ENCODE assay signal across 8 cellular contexts in genomic region chr15:56917652-56918045, GRCh38. TPM values are rescaled to one million over a fixed set of nuclear protein-coding genes. Genes with fewer than 3 reads are reported as not detected.
DNase-seq lines count a peak whose midpoint lies in the region; ATAC-seq and TF ChIP-seq lines count a peak whose summit lies in the region.

No MANE protein-coding gene starts in this region.

- no peaks in the 10 kb centered on the region for H3K9me3 ChIP-seq in Peyer's patch

- POLR2A ChIA-PET in naive thymus-derived CD8-positive, alpha-beta T cell (lab: Charles Lee) = interaction anchor here (1.0 to 3.0 kb wide), 10 partner anchors 9 to 673 kb away, joined by 3 to 44 read pairs (median 6); no protein-coding TSS in a partner anchor

- peak overlapping the region; percentile 61 to 95 (median 82) for H3K27ac Mint-ChIP-seq in naive thymus-derived CD8-positive, alpha-beta T cell

- TF ChIP-seq CTCF in Peyer's patch (IDR thresholded peaks at IDR 0.05) (no peak), epithelial cell of esophagus (IDR thresholded peaks at IDR 0.05; ENCODE audit: insufficient read depth, low read depth, low read length, missing control alignments) (no peak)

- DNase-seq in DMS79 treated with DMSO at 0.1 percent for 48 hours (lab: John Stamatoyannopoulos, UW) = peak; percentile 25
- no peak for DNase-seq in DMS79 (lab: John Stamatoyannopoulos, UW)
- peak in 1 of 3 donors; percentile 18 for DNase-seq in Peyer's patch
- no peak for DNase-seq in epithelial cell of esophagus (ENCODE audit: low read depth)
- peak in 2 of 10 donors; percentile 6 to 35 for DNase-seq in naive thymus-derived CD8-positive, alpha-beta T cell
- DNase-seq in stimulated activated CD4-positive, alpha-beta T cell treated with anti-CD3 and anti-CD28 coated beads, Interleukin-12 subunit alpha, Interleukin-12 subunit beta, amount 100 ng/mL, for 4 hours = no peak
- DNase-seq in NCI-H774 (lab: John Stamatoyannopoulos, UW) = no peak

- H3K4me3 Mint-ChIP-seq in naive thymus-derived CD8-positive, alpha-beta T cell = peak overlapping the region; percentile 80 to 91 (median 86)

- no peaks in the 10 kb centered on the region for H3K9me3 Mint-ChIP-seq in naive thymus-derived CD8-positive, alpha-beta T cell

- no peaks in the 10 kb centered on the region for H3K27me3 ChIP-seq in Peyer's patch

- TF ChIP-seq POLR2A in Peyer's patch (IDR thresholded peaks at IDR 0.05) = no peak

- peak in 1 of 2 donors; percentile 2 for ATAC-seq in naive thymus-derived CD8-positive, alpha-beta T cell
- no peak for ATAC-seq in GM19467 (IDR thresholded peaks at IDR 0.05; ENCODE audit: unreplicated experiment)

- H3K36me3 ChIP-seq in Peyer's patch = no peaks in the 10 kb centered on the region

- peaks cover 0 to 33% (median 4%) of the 10 kb centered on the region in 4 donors for H3K4me1 ChIP-seq in Peyer's patch

- H3K27me3 Mint-ChIP-seq in naive thymus-derived CD8-positive, alpha-beta T cell = no peaks in the 10 kb centered on the region

- peaks cover 0 to 8% (median 0%) of the 10 kb centered on the region in 3 donors for H3K36me3 Mint-ChIP-seq in naive thymus-derived CD8-positive, alpha-beta T cell

- peak overlapping the region; percentile 79 to 97 (median 94) for H3K4me3 ChIP-seq in Peyer's patch
- H3K4me3 ChIP-seq in epithelial cell of esophagus (ENCODE audit: low read length) = peak overlapping the region; percentile 87

- H3K27ac ChIP-seq in Peyer's patch = peak overlapping the region; percentile 94 to 97 (median 94)

- peaks cover 10 to 38% (median 34%) of the 10 kb centered on the region in 4 donors for H3K4me1 Mint-ChIP-seq in naive thymus-derived CD8-positive, alpha-beta T cell

RNA-seq across cellular contexts. Expression of gene TCF12, which starts 0.8 kb away (rescaled TPM):
- total RNA-seq in Peyer's patch = 100 to 1,000 TPM in 3 of 4 donors, 10 to 100 TPM in 1; 98.4 to 815 (median 215) TPM
- 10 to 100 TPM; 73.6 to 77.3 TPM for total RNA-seq in naive thymus-derived CD8-positive, alpha-beta T cell
- 10 to 100 TPM; 43.2 to 54.3 (median 44.8) TPM for polyA plus RNA-seq in naive thymus-derived CD8-positive, alpha-beta T cell
